ENCODE assay signal across 27 cellular contexts in the genomic region with DNA sequence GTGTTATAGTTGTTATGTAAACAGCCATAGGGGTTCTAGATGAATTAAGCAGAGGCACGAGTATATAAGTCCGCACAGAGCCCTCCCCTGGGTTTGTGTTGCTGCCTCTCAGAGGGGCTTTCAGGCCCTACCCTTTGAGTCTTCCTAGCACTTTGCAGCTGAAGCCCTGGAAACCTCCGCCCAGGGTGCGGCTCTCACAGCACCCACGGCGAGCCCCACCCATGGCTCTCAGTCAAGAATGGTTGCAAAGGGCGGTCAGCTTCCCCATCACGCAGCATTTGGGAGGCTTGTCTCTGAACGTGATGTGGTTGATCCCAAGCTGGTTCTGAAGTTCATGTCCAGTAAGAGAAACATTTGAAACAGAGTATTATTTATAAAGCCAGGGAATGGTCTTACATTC.
"Had no signal": no experiment of that assay in that cellular context is flagged by ENCODE, and none has a peak within 500 bp of the region (broad histone marks: within the 10 kb centered on the region; RNA-seq: fewer than 3 reads in every experiment).

No MANE protein-coding gene starts in this region.

- H3K36me3 ChIP-seq: gastroesophageal sphincter, heart left ventricle, left lung, neutrophil, pancreas, right lobe of liver, stomach, thyroid gland had no signal

- DNase-seq: effector CD8-positive, alpha-beta T cell; endodermal cell; foreskin fibroblast; heart left ventricle; kidney; left lung; mesenchymal stem cell; midbrain; naive thymus-derived CD8-positive, alpha-beta T cell; pancreas; stimulated activated CD4-positive, alpha-beta T cell treated with anti-CD3 and anti-CD28 coated beads, Interleukin-12 subunit alpha, Interleukin-12 subunit beta, amount 100 ng/mL, for 4 hours; stimulated activated CD4-positive, alpha-beta T cell treated with anti-CD3 and anti-CD28 coated beads, Interleukin-1b, Interleukin-23, amount 100 ng/mL, for 48 hours; stimulated activated CD4-positive, alpha-beta T cell treated with anti-CD3 and anti-CD28 coated beads, Interleukin-4, amount 100 ng/mL, for 1 hour; stimulated activated CD8-positive, alpha-beta memory T cell treated with anti-CD3 and anti-CD28 coated beads, Interleukin-4, amount 100 ng/mL, for 48 hours; stimulated activated naive CD4-positive, alpha-beta T cell; stomach; thyroid gland; trophoblast cell had no signal

- H3K27me3 ChIP-seq: pancreas, right lobe of liver, thyroid gland had no signal

- H3K4me3 ChIP-seq: gastroesophageal sphincter, heart left ventricle, hepatocyte, left lung, pancreas, right lobe of liver, smooth muscle cell, stomach, thyroid gland had no signal

- ATAC-seq: esophagus mucosa; gastroesophageal sphincter; heart left ventricle; left lung; naive thymus-derived CD8-positive, alpha-beta T cell; pancreas; right lobe of liver had no signal

- H3K27ac ChIP-seq: epithelial cell of prostate, gastroesophageal sphincter, heart left ventricle, hepatocyte, left lung, neutrophil, pancreas, right lobe of liver, stomach, thyroid gland had no signal

- H3K9me3 Mint-ChIP-seq: endodermal cell; naive thymus-derived CD8-positive, alpha-beta T cell; neural crest cell had no signal

- H3K4me1 ChIP-seq: left lung, stomach had no signal

- H3K9me3 ChIP-seq: gastroesophageal sphincter, heart left ventricle, left lung, neutrophil, pancreas, right lobe of liver, stomach, thyroid gland had no signal

- H3K36me3 Mint-ChIP-seq: naive thymus-derived CD8-positive, alpha-beta T cell had no signal

- H3K4me3 Mint-ChIP-seq: endodermal cell; naive thymus-derived CD8-positive, alpha-beta T cell; neural crest cell had no signal

- H3K27ac Mint-ChIP-seq: endodermal cell; naive thymus-derived CD8-positive, alpha-beta T cell; progenitor cell of endocrine pancreas had no signal
